ENCODE assay signal across 8 cellular contexts in the genomic region with DNA sequence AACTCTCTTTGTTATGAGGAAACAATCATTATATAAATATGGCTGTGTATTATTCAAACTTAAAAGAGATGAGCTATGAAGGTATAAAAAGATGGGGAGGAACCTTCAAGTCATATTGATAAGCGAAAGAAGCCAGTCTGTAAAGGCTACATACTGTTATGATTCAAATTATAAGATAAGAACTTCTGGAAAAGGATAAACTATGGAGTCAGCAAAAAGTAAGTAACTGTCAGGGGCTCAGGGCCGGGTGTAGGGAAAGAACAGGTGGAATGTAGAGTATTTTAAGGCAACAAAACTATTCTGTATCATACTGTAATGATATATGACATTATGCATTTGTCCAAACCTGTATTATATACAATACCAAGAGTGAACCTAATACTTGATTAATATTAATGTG.
"Had no signal": no experiment of that assay in that cellular context is flagged by ENCODE, and none has a peak within 500 bp of the region (broad histone marks: within the 10 kb centered on the region; RNA-seq: fewer than 3 reads in every experiment).

No MANE protein-coding gene starts in this region.

- DNase-seq: GDM1, GF-D8 had no signal

- FAIRE-seq: G401.6, GM12878, GM12891, GM12892, GM18507, GM19239 had no signal

- H3K4me3 ChIP-seq: GM12878 had no signal

- ATAC-seq: GM12878 had no signal
